Comparison of ENCODE assay signal across 9 cellular contexts in genomic region chr19:35931874-35932202, GRCh38. TPM values are rescaled to one million over a fixed set of nuclear protein-coding genes. Genes with fewer than 3 reads are reported as not detected.
DNase-seq lines count a peak whose midpoint lies in the region; ATAC-seq and TF ChIP-seq lines count a peak whose summit lies in the region.
"Had no signal": no experiment of that assay in that cellular context is flagged by ENCODE, and none has a peak within 500 bp of the region (broad histone marks: within the 10 kb centered on the region; RNA-seq: fewer than 3 reads in every experiment).

No MANE protein-coding gene starts in this region.

- CTCF ChIA-PET in WTC11 (lab: Charles Lee): interaction anchor here (0.7 to 1.8 kb wide), 14 partner anchors 21 to 191 kb away, joined by 3 to 21 read pairs (median 6); partner anchors contain the start of genes APLP1, PSENEN and U2AF1L4

- DNase-seq in BE2C (no peak), GM23338 (ENCODE audit: low spot score) (no peak), WTC11 (ENCODE audit: low spot score) (no peak), memory B cell (ENCODE audit: low spot score in 2 of 2) (no peak), COR-L47 (lab: John Stamatoyannopoulos, UW) (no peak), NOMO-1 treated with DMSO at 0.1 percent for 48 hours (lab: John Stamatoyannopoulos, UW; ENCODE audit: unreplicated experiment) (no peak)
- no peak for DNase-seq in stimulated activated CD4-positive, alpha-beta T cell treated with anti-CD3 and anti-CD28 coated beads, Interleukin-4, amount 100 ng/mL, for 1 hour

- no peaks in the 10 kb centered on the region for H4K20me1 ChIP-seq in GM23338 (replicated peaks; ENCODE audit: insufficient read depth)

- H3F3A ChIP-seq in GM23338 (replicated peaks; ENCODE audit: low read depth): peaks cover 13% of the 10 kb centered on the region

- H3K27me3 ChIP-seq in BE2C (no peaks in the 10 kb centered on the region), GM23338 (ENCODE audit: insufficient read depth) (peaks cover 4% of the 10 kb centered on the region)
- H3K27me3 ChIP-seq: adrenal gland had no signal

- H3K9me3 ChIP-seq in BE2C: no peaks in the 10 kb centered on the region
- H3K9me3 ChIP-seq: adrenal gland had no signal

- no peaks in the 10 kb centered on the region for H3K36me3 ChIP-seq in BE2C
- H3K36me3 ChIP-seq in GM23338 (ENCODE audit: insufficient read depth): no peaks in the 10 kb centered on the region
- H3K36me3 ChIP-seq: adrenal gland had no signal

- H3K4me1 Mint-ChIP-seq in GM23338 (peaks cover 19% of the 10 kb centered on the region), WTC11 (peaks cover 25% of the 10 kb centered on the region), memory B cell (peaks cover 29% of the 10 kb centered on the region)

- H3K4me3 ChIP-seq in BE2C (ENCODE audit: low read depth, low read length) (0 out of 2 replicates have a peak overlapping the region, but pooled peaks have one; percentile 12), GM23338 (peak overlapping the region; percentile 38)

- H3K4me1 ChIP-seq in BE2C (0 out of 2 replicates have a peak, but pooled peaks cover 3% of the 10 kb centered on the region), GM23338 (ENCODE audit: insufficient read depth) (peaks cover 19% of the 10 kb centered on the region; the same call in 1 of the 2 replicates)

- ATAC-seq in GM23338 (peak; percentile 41), WTC11 (peak; percentile 40), memory B cell (ENCODE audit: low read depth) (peak; percentile 0), GM18502 (IDR thresholded peaks at IDR 0.05; ENCODE audit: poor library complexity, unreplicated experiment) (no peak)

- 0 out of 2 replicates have a peak, but pooled peaks cover under 1% of the 10 kb centered on the region for H3K79me2 ChIP-seq in GM23338 (replicated peaks; ENCODE audit: insufficient read depth)

- POLR2A ChIA-PET in WTC11 (lab: Charles Lee): interaction anchor here (1.5 kb wide), 1 partner anchor 53 kb away, joined by 7 read pairs; no protein-coding TSS in a partner anchor

- H3K27me3 Mint-ChIP-seq in GM23338 (ENCODE audit: insufficient read depth, low read depth, poor library complexity) (peaks cover 20% of the 10 kb centered on the region), WTC11 (ENCODE audit: low read depth) (peaks cover 1% of the 10 kb centered on the region; the same call in 1 of the 2 replicates), memory B cell (peaks cover 4% of the 10 kb centered on the region)

- H3K27ac Mint-ChIP-seq in GM23338 (peak overlapping the region; percentile 94), WTC11 (peak overlapping the region; percentile 95), memory B cell (peak overlapping the region; percentile 88)

- H3K4me3 Mint-ChIP-seq in GM23338 (peak overlapping the region; percentile 65), WTC11 (peak overlapping the region; percentile 63), memory B cell (peak overlapping the region; percentile 75)

- peak overlapping the region; percentile 56 for H3K4me2 ChIP-seq in GM23338

- H3K36me3 Mint-ChIP-seq in GM23338 (ENCODE audit: low read depth) (no peaks in the 10 kb centered on the region; the same call in 2 of the 3 replicates), WTC11 (no peaks in the 10 kb centered on the region), memory B cell (no peaks in the 10 kb centered on the region)

- H3K9me3 Mint-ChIP-seq in GM23338: no peaks in the 10 kb centered on the region
- no peaks in the 10 kb centered on the region for H3K9me3 Mint-ChIP-seq in WTC11
- peaks cover 4% of the 10 kb centered on the region for H3K9me3 Mint-ChIP-seq in memory B cell

- no peak overlapping the region for H2AFZ ChIP-seq in GM23338

- H3K27ac ChIP-seq in GM23338 (ENCODE audit: low read depth): peak overlapping the region; percentile 86

- TF ChIP-seq CTCF in BE2C (IDR thresholded peaks at IDR 0.05; ENCODE audit: low read depth, low read length) (no peak), GM23338 (conservative IDR thresholded peaks at IDR 0.05; ENCODE audit: low read depth in 2 of 2) (no peak), WTC11 (IDR thresholded peaks at IDR 0.05) (peak; percentile 6; the same call in 1 of the 2 replicates)

- H3K9me2 ChIP-seq in GM23338 (ENCODE audit: insufficient read depth): peaks cover 3% of the 10 kb centered on the region; the same call in 1 of the 2 replicates

TF ChIP-seq in GM23338, 12 proteins besides CTCF, POLR2A, EP300 and RAD21 (continues in another document):
- TF ChIP-seq ZNF331 (CRISPR knock-in tag; IDR thresholded peaks at IDR 0.05; ENCODE audit: low read depth) (no peak), CREB1 (CRISPR knock-in tag; IDR thresholded peaks at IDR 0.05; ENCODE audit: low read depth) (no peak), ZNF114 (CRISPR knock-in tag; IDR thresholded peaks at IDR 0.05) (no peak), NANOG (IDR thresholded peaks at IDR 0.05; ENCODE audit: borderline replicate concordance) (no peak), POLR2AphosphoS5 (IDR thresholded peaks at IDR 0.05; ENCODE audit: low read depth) (no peak)

TF ChIP-seq in WTC11, 78 proteins besides CTCF, POLR2A, EP300 and RAD21:
- TF ChIP-seq HMGXB4 (CRISPR knock-in tag; IDR thresholded peaks at IDR 0.05): 0 out of 2 replicates have a peak, but pooled peaks have one; percentile 18
- 0 out of 2 replicates have a peak, but pooled peaks have one; percentile 9 for TF ChIP-seq ZNF423 (CRISPR knock-in tag; IDR thresholded peaks at IDR 0.05)
- TF ChIP-seq NR3C1 (CRISPR knock-in tag; conservative IDR thresholded peaks at IDR 0.05; ENCODE audit: low read depth): no peak

RNA-seq across cellular contexts. Expression of gene LRFN3, which starts 4.3 kb away (rescaled TPM):
- 21.5 TPM for polyA plus RNA-seq in BE2C (2012; ENCODE audit: insufficient read depth, insufficient read length, low read depth)
- total RNA-seq in GM23338 (2014; rRNA removed; shearing (Covaris generic)): 15.1 and 18.2 TPM in 2 replicates
- polyA plus RNA-seq in GM23338 (2016; fragmentation: Nextera tagmentation; extraction: Ambion mirVana): 5.8 and 6.0 TPM in 2 replicates
- 20.6 to 26.4 TPM (median 24.8 TPM) in 3 replicates for total RNA-seq in WTC11 (2021)

RNA-seq across cellular contexts. Expression of gene TYROBP, which starts 23.7 kb away (rescaled TPM):
- polyA plus RNA-seq in BE2C (2012; ENCODE audit: insufficient read depth, insufficient read length, low read depth): 1.5 TPM
- total RNA-seq in GM23338 (2014; rRNA removed; shearing (Covaris generic)): not detected in 2 replicates
- 0.99 TPM in 1 of 2 replicates, not detected in the other for polyA plus RNA-seq in GM23338 (2016; fragmentation: Nextera tagmentation; extraction: Ambion mirVana)
- 0.34 to 0.55 TPM (median 0.46 TPM) in 3 replicates for total RNA-seq in WTC11 (2021)

RNA-seq across cellular contexts. Expression of gene HCST, which starts 29.5 kb away (rescaled TPM):
- polyA plus RNA-seq in BE2C (2012; ENCODE audit: insufficient read depth, insufficient read length, low read depth): 3.4 TPM
- not detected in 2 replicates for total RNA-seq in GM23338 (2014; rRNA removed; shearing (Covaris generic))
- 2.1 and 6.7 TPM in 2 replicates for polyA plus RNA-seq in GM23338 (2016; fragmentation: Nextera tagmentation; extraction: Ambion mirVana)
- 1.8 to 1.9 TPM (median 1.8 TPM) in 3 replicates for total RNA-seq in WTC11 (2021)

RNA-seq across cellular contexts. Expression of gene NFKBID, which starts 31.5 kb away (rescaled TPM):
- 3.8 TPM for polyA plus RNA-seq in BE2C (2012; ENCODE audit: insufficient read depth, insufficient read length, low read depth)
- 8.7 and 15.7 TPM in 2 replicates for total RNA-seq in GM23338 (2014; rRNA removed; shearing (Covaris generic))
- polyA plus RNA-seq in GM23338 (2016; fragmentation: Nextera tagmentation; extraction: Ambion mirVana): 10.5 and 12.1 TPM in 2 replicates
- total RNA-seq in WTC11 (2021): 10.6 to 13.9 TPM (median 12.8 TPM) in 3 replicates
